28 cellular contexts compared by ENCODE assay signal in genomic region chr2:49980774-49981173, GRCh38.
"Had no signal": no experiment of that assay in that cellular context is flagged by ENCODE, and none has a peak within 500 bp of the region (broad histone marks: within the 10 kb centered on the region; RNA-seq: fewer than 3 reads in every experiment).

No MANE protein-coding gene starts in this region.

- H3K36me3 Mint-ChIP-seq: naive B cell; natural killer cell; neural progenitor cell; stimulated activated effector memory CD8-positive, alpha-beta T cell treated with anti-CD3 and anti-CD28 coated beads, Interleukin-12 subunit alpha, Interleukin-12 subunit beta, amount 100 ng/mL, for 72 hours had no signal

- H3K9me3 ChIP-seq: neutrophil, psoas muscle, right atrium auricular region, suprapubic skin, upper lobe of left lung, vagina had no signal

- H3K27ac ChIP-seq: left ventricle myocardium inferior, neural progenitor cell, neutrophil, parathyroid adenoma, psoas muscle, right atrium auricular region, skin epidermis, suprapubic skin, tibial nerve, upper lobe of left lung, vagina had no signal

- H3K79me2 ChIP-seq: parathyroid adenoma had no signal

- H3K27me3 ChIP-seq: neural progenitor cell, neutrophil, right atrium auricular region, suprapubic skin, tibial nerve, upper lobe of left lung, vagina had no signal

- H3K4me1 ChIP-seq: left ventricle myocardium inferior, parathyroid adenoma, psoas muscle, right atrium auricular region, suprapubic skin, tibial nerve, upper lobe of left lung, vagina had no signal

- H3K4me3 ChIP-seq: left ventricle myocardium inferior, lung, neural progenitor cell, psoas muscle, right atrium auricular region, skin epidermis, suprapubic skin, tibial nerve, upper lobe of left lung, vagina had no signal

- H3K4me2 ChIP-seq: neural progenitor cell had no signal

- DNase-seq: hypothalamus; immature natural killer cell; kidney; left colon; left ventricle myocardium inferior; mesendoderm; naive B cell; natural killer cell; nephron progenitor cell; occipital lobe; psoas muscle; stimulated activated CD4-positive, alpha-beta T cell treated with anti-CD3 and anti-CD28 coated beads, Interleukin-4, amount 100 ng/mL, for 24 hours; stimulated activated naive CD4-positive, alpha-beta T cell; upper lobe of left lung had no signal

- H3K9ac ChIP-seq: neural progenitor cell, parathyroid adenoma had no signal

- ATAC-seq: left colon; natural killer cell; psoas muscle; sciatic nerve; stimulated activated effector memory CD8-positive, alpha-beta T cell treated with anti-CD3 and anti-CD28 coated beads, Interleukin-12 subunit alpha, Interleukin-12 subunit beta, amount 100 ng/mL, for 72 hours had no signal

- FAIRE-seq: islet of Langerhans, kidney had no signal

- H2AFZ ChIP-seq: neural progenitor cell, parathyroid adenoma had no signal

- H3K36me3 ChIP-seq: left ventricle myocardium inferior, neural progenitor cell, neutrophil, right atrium auricular region, suprapubic skin, tibial nerve, upper lobe of left lung, vagina had no signal

- H3K9me3 Mint-ChIP-seq: mesothelial cell of epicardium, nephron progenitor cell, neural progenitor cell had no signal

- H3K4me1 Mint-ChIP-seq: immature natural killer cell; naive B cell; natural killer cell; stimulated activated effector memory CD8-positive, alpha-beta T cell treated with anti-CD3 and anti-CD28 coated beads, Interleukin-12 subunit alpha, Interleukin-12 subunit beta, amount 100 ng/mL, for 72 hours had no signal

- H3K27ac Mint-ChIP-seq: immature natural killer cell; naive B cell; natural killer cell; nephron progenitor cell; neural progenitor cell; stimulated activated effector memory CD8-positive, alpha-beta T cell treated with anti-CD3 and anti-CD28 coated beads, Interleukin-12 subunit alpha, Interleukin-12 subunit beta, amount 100 ng/mL, for 72 hours; stimulated activated naive CD8-positive, alpha-beta T cell treated with anti-CD3 and anti-CD28 coated beads, Interleukin-15, Interleukin-2, amounts not matched to agents 100 ng/mL and 50 ng/mL, for 24 hours had no signal

- H3K27me3 Mint-ChIP-seq: stimulated activated naive CD8-positive, alpha-beta T cell treated with anti-CD3 and anti-CD28 coated beads, Interleukin-15, Interleukin-2, amounts not matched to agents 100 ng/mL and 50 ng/mL, for 24 hours had no signal

- H3K4me3 Mint-ChIP-seq: immature natural killer cell; mesothelial cell of epicardium; naive B cell; natural killer cell; nephron progenitor cell; neural progenitor cell; stimulated activated effector memory CD8-positive, alpha-beta T cell treated with anti-CD3 and anti-CD28 coated beads, Interleukin-12 subunit alpha, Interleukin-12 subunit beta, amount 100 ng/mL, for 72 hours; stimulated activated naive CD8-positive, alpha-beta T cell treated with anti-CD3 and anti-CD28 coated beads, Interleukin-15, Interleukin-2, amounts not matched to agents 100 ng/mL and 50 ng/mL, for 24 hours had no signal
